ENCODE assay signal across 26 cellular contexts in genomic region chr7:158840604-158841003, GRCh38.
"Had no signal": no experiment of that assay in that cellular context is flagged by ENCODE, and none has a peak within 500 bp of the region (broad histone marks: within the 10 kb centered on the region; RNA-seq: fewer than 3 reads in every experiment).

No MANE protein-coding gene starts in this region.

- DNase-seq: activated CD4-positive, alpha-beta T cell treated with anti-CD3 and anti-CD28 coated beads, Interleukin-2, amount 10 ng/mL, durations not matched to agents 24 days and 14 days; activated CD4-positive, alpha-beta T cell treated with anti-CD3 and anti-CD28 coated beads, Interleukin-2, amount 50 U/mL, for 4 hours; activated CD8-positive, alpha-beta T cell treated with anti-CD3 and anti-CD28 coated beads for 36 hours; activated gamma-delta T cell treated with Interleukin-2 at 50 U/mL for 16 hours; activated naive CD4-positive, alpha-beta T cell treated with anti-CD3 and anti-CD28 coated beads for 36 hours; activated T-cell treated with anti-CD3 and anti-CD28 coated beads for 4 hours; activated T-cell treated with anti-CD3 and anti-CD28 coated beads, Interleukin-2, amount 50 U/mL, for 4 hours; caudate nucleus; KG1; MM.1S; NCI-H1092 treated with DMSO at 0.1 percent for 48 hours; NCI-H1417; NCI-H146; NCI-H187; NCI-H2029 treated with DMSO at 0.1 percent for 48 hours; NCI-H345; NCI-H524 treated with DMSO at 0.1 percent for 48 hours; SHP77; SJCRH30; T1000 had no signal

- H3K4me1 ChIP-seq: SJCRH30 had no signal

- H3K27ac Mint-ChIP-seq: activated CD4-positive, alpha-beta T cell treated with anti-CD3 and anti-CD28 coated beads, Interleukin-2, amount 10 ng/mL, durations not matched to agents 24 days and 14 days; activated CD8-positive, alpha-beta T cell treated with anti-CD3 and anti-CD28 coated beads for 36 hours; activated naive CD4-positive, alpha-beta T cell treated with anti-CD3 and anti-CD28 coated beads for 36 hours; activated naive CD4-positive, alpha-beta T cell treated with anti-CD3 and anti-CD28 coated beads, Interleukin-2, amount 50 U/mL, for 72 hours; activated T-helper 1 cell treated with anti-CD3 and anti-CD28 coated beads, Interleukin-12 subunit alpha, Interleukin-12 subunit beta, Interleukin-2, Interleukin-4 antibody, amounts not matched to agents 30 ng/mL and 10 ng/mL and 1 ng/mL, durations not matched to agents 14 hours and 24 hours and 36 hours; brain had no signal

- H3K27me3 ChIP-seq: adrenal gland, SJCRH30 had no signal

- H3K9me3 Mint-ChIP-seq: activated CD4-positive, alpha-beta T cell treated with anti-CD3 and anti-CD28 coated beads, Interleukin-2, amount 10 ng/mL, durations not matched to agents 24 days and 14 days; activated CD8-positive, alpha-beta T cell treated with anti-CD3 and anti-CD28 coated beads for 36 hours; activated naive CD4-positive, alpha-beta T cell treated with anti-CD3 and anti-CD28 coated beads for 36 hours; activated T-cell treated with anti-CD3 and anti-CD28 coated beads, Interleukin-2, amount 50 U/mL, for 4 hours; activated T-helper 1 cell treated with anti-CD3 and anti-CD28 coated beads, Interleukin-12 subunit alpha, Interleukin-12 subunit beta, Interleukin-2, Interleukin-4 antibody, amounts not matched to agents 30 ng/mL and 10 ng/mL and 1 ng/mL, durations not matched to agents 14 hours and 24 hours and 36 hours had no signal

- H3K36me3 ChIP-seq: adrenal gland had no signal

- H3K9me3 ChIP-seq: adrenal gland, SJCRH30 had no signal

- H3K27me3 Mint-ChIP-seq: activated CD4-positive, alpha-beta T cell treated with anti-CD3 and anti-CD28 coated beads, Interleukin-2, amount 10 ng/mL, durations not matched to agents 24 days and 14 days; activated CD8-positive, alpha-beta T cell treated with anti-CD3 and anti-CD28 coated beads for 36 hours; brain had no signal

- ATAC-seq: activated CD8-positive, alpha-beta T cell treated with anti-CD3 and anti-CD28 coated beads for 36 hours; activated naive CD4-positive, alpha-beta T cell treated with anti-CD3 and anti-CD28 coated beads, Interleukin-2, amount 50 U/mL, for 72 hours; activated T-cell treated with anti-CD3 and anti-CD28 coated beads, Interleukin-2, amount 50 U/mL, for 4 hours; Panc1 had no signal

- H3K27ac ChIP-seq: adrenal gland, SJCRH30, SK-N-MC had no signal

- H3K4me3 Mint-ChIP-seq: activated CD4-positive, alpha-beta T cell treated with anti-CD3 and anti-CD28 coated beads, Interleukin-2, amount 10 ng/mL, durations not matched to agents 24 days and 14 days; activated CD8-positive, alpha-beta T cell treated with anti-CD3 and anti-CD28 coated beads for 36 hours; activated naive CD4-positive, alpha-beta T cell treated with anti-CD3 and anti-CD28 coated beads for 36 hours; activated T-cell treated with anti-CD3 and anti-CD28 coated beads, Interleukin-2, amount 50 U/mL, for 4 hours; activated T-helper 1 cell treated with anti-CD3 and anti-CD28 coated beads, Interleukin-12 subunit alpha, Interleukin-12 subunit beta, Interleukin-2, Interleukin-4 antibody, amounts not matched to agents 30 ng/mL and 10 ng/mL and 1 ng/mL, durations not matched to agents 14 hours and 24 hours and 36 hours; brain had no signal

- H3K4me3 ChIP-seq: adrenal gland, SJCRH30, SK-N-MC had no signal

- H3K36me3 Mint-ChIP-seq: brain had no signal
